In the genomic region with DNA sequence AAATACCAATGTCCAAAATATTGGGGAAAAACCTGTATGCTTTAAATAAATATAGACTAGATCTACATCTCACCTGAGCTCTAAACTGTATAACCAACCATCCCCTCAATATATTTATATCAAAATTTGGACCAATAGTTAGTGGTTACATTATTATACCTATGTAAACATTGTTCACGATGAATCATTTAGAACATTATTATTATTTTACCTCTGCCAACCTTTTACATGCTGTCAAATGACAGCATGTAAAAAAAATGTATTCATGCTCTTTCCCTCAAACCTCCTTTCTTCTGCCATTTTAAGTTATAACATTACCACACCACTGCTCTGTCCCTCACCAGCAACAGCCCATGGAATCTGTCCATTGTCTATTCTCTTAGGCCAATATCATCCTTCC, we compare ENCODE assay signal across 29 cellular contexts.
"Had no signal": no experiment of that assay in that cellular context is flagged by ENCODE, and none has a peak within 500 bp of the region (broad histone marks: within the 10 kb centered on the region; RNA-seq: fewer than 3 reads in every experiment).

No MANE protein-coding gene starts in this region.

- H3K4me3 ChIP-seq: ascending aorta, cardiac muscle cell had no signal

- FAIRE-seq: TTC549 had no signal

- DNase-seq: activated B cell treated with CpG ODN at 0.5 μM for 24 hours; activated CD4-positive, alpha-beta memory T cell treated with anti-CD3 and anti-CD28 coated beads, Interleukin-2, amount 10 ng/mL, durations not matched to agents 7 days and 5 days; activated CD4-positive, alpha-beta T cell treated with anti-CD3 and anti-CD28 coated beads for 4 hours; activated CD4-positive, alpha-beta T cell treated with anti-CD3 and anti-CD28 coated beads, Interleukin-2, amount 10 ng/mL, durations not matched to agents 24 days and 14 days; activated CD4-positive, alpha-beta T cell treated with anti-CD3 and anti-CD28 coated beads, Interleukin-2, amount 50 U/mL, for 48 hours; activated CD4-positive, CD25-positive, alpha-beta regulatory T cell treated with anti-CD3 and anti-CD28 coated beads, Interleukin-2, amount 50 U/mL, for 72 hours; activated CD8-positive, alpha-beta memory T cell treated with anti-CD3 and anti-CD28 coated beads for 24 hours; activated CD8-positive, alpha-beta memory T cell treated with anti-CD3 and anti-CD28 coated beads, Interleukin-2, amount 10 ng/mL, durations not matched to agents 7 days and 5 days; activated CD8-positive, alpha-beta memory T cell treated with anti-CD3 and anti-CD28 coated beads, Interleukin-2, amount 50 U/mL, for 48 hours; activated CD8-positive, alpha-beta T cell treated with anti-CD3 and anti-CD28 coated beads, Interleukin-2, amount 10 ng/mL, durations not matched to agents 7 days and 5 days; activated effector memory CD4-positive, alpha-beta T cell treated with Interleukin-2 at 50 U/mL for 16 hours; activated gamma-delta T cell; activated naive CD4-positive, alpha-beta T cell treated with anti-CD3 and anti-CD28 coated beads, Interleukin-2, amount 10 ng/mL, durations not matched to agents 7 days and 5 days; activated naive CD4-positive, alpha-beta T cell treated with Interleukin-2 at 50 U/mL for 16 hours; activated naive CD8-positive, alpha-beta T cell treated with anti-CD3 and anti-CD28 coated beads, Interleukin-2, amount 10 ng/mL, durations not matched to agents 7 days and 5 days; activated naive CD8-positive, alpha-beta T cell treated with anti-CD3 and anti-CD28 coated beads, Interleukin-2, amount 50 U/mL, for 24 hours; activated T-cell treated with anti-CD3 and anti-CD28 coated beads, Interleukin-2, amount 50 U/mL, for 24 hours; activated T-cell treated with anti-CD3 and anti-CD28 coated beads, Interleukin-2, amount 50 U/mL, for 48 hours; amygdala; anterior cingulate cortex; caudate nucleus; cerebellar nuclear complex; T-helper 1 cell; T-helper 2 cell; T-helper 9 cell had no signal

- H3K4me1 ChIP-seq: ascending aorta had no signal

- ATAC-seq: activated CD8-positive, alpha-beta memory T cell treated with anti-CD3 and anti-CD28 coated beads, Interleukin-2, amount 10 ng/mL, durations not matched to agents 7 days and 5 days; activated CD8-positive, alpha-beta T cell treated with anti-CD3 and anti-CD28 coated beads, Interleukin-2, amount 10 ng/mL, durations not matched to agents 7 days and 5 days; activated naive CD8-positive, alpha-beta T cell treated with anti-CD3 and anti-CD28 coated beads, Interleukin-2, amount 50 U/mL, for 24 hours had no signal

- H3K36me3 ChIP-seq: ascending aorta, cardiac muscle cell had no signal

- H3K27me3 ChIP-seq: ascending aorta, cardiac muscle cell had no signal

- H3K9me3 ChIP-seq: ascending aorta had no signal

- H3K27ac ChIP-seq: ascending aorta, cardiac muscle cell, VCaP had no signal
